Comparison of ENCODE assay signal across 9 cellular contexts in the genomic region with DNA sequence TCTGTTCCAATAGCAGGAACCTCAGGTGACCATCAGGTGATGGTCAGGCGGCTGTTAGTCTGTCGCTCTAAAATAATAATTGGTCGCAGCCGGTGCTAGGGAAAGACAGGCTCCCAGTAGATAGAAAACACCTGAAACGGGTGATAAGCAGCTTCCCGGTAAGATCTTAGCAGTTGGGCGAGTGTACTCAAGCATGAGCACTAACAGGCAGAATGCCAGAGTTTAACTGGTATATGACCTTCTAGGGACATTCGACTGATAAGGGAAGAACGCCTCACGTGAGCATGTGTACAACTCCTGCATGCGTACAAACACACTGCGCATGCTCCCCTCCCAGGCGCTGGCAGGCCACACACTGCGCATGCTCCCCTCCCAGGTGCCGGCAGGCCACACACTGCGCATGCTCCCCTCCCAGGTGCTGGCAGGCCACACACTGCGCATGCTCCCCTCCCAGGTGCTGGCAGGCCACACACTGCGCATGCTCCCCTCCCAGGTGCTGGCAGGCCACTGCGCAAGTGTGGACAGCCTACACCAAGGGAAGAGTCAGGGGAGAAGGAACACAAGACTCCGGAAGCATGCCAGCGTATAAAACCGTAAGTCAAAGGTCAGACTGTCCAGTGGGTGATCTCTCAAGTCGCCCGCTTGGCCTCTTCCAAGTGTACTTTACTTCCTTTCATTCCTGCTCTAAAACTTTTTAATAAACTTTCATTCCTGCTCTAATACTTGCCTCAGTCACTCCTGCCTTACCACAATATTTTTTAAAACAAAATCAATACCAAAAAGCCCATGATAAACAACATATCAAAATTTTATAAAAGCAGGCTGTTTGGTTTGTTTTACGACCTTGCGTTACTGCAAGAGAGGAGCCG. TPM values are rescaled to one million over a fixed set of nuclear protein-coding genes. Genes with fewer than 3 reads are reported as not detected.
DNase-seq lines count a peak whose midpoint lies in the region; ATAC-seq and TF ChIP-seq lines count a peak whose summit lies in the region.
"Had no signal": no experiment of that assay in that cellular context is flagged by ENCODE, and none has a peak within 500 bp of the region (broad histone marks: within the 10 kb centered on the region; RNA-seq: fewer than 3 reads in every experiment).

No MANE protein-coding gene starts in this region.

- WGBS in ectodermal cell, 2 experiments: 41 to 42% methylated on average over 27 of the region's 27 CpGs

- no peaks in the 10 kb centered on the region for H3K36me3 ChIP-seq in ectodermal cell (ENCODE audit: control insufficient read depth, insufficient read depth, low read length)
- no peaks in the 10 kb centered on the region for H3K36me3 ChIP-seq in mucosa of descending colon (ENCODE audit: low read depth)
- H3K36me3 ChIP-seq in HAP-1 (replicated peaks): no peaks in the 10 kb centered on the region

- in situ Hi-C loops in HAP-1 (cut with MboI; ENCODE audit: low sequenced_read_pairs): no loop called here

- H3K9me3 ChIP-seq in ectodermal cell (ENCODE audit: control insufficient read depth, low read length) (no peaks in the 10 kb centered on the region), mucosa of descending colon (no peaks in the 10 kb centered on the region), HAP-1 (no peaks in the 10 kb centered on the region)

- no peak for TF ChIP-seq CTCF in mucosa of descending colon (IDR thresholded peaks at IDR 0.05)

- ATAC-seq in mucosa of descending colon: peak; percentile 91

- H3K4me3 ChIP-seq in ectodermal cell (ENCODE audit: insufficient read depth, low read depth, low read length) (peak overlapping the region; percentile 42), mucosa of descending colon (no peak overlapping the region), HAP-1 (no peak overlapping the region)

- H3K27me3 ChIP-seq in ectodermal cell (ENCODE audit: control insufficient read depth, insufficient read depth, low read length, poor library complexity, severe bottlenecking) (no peaks in the 10 kb centered on the region), HAP-1 (ENCODE audit: low read depth) (no peaks in the 10 kb centered on the region)

- H3K27ac ChIP-seq in ectodermal cell (ENCODE audit: insufficient read depth, low read depth, low read length, poor library complexity, severe bottlenecking): no peak overlapping the region

- H3K4me1 ChIP-seq in ectodermal cell (ENCODE audit: control insufficient read depth, insufficient read depth, low read length) (no peaks in the 10 kb centered on the region), mucosa of descending colon (ENCODE audit: low read depth) (no peaks in the 10 kb centered on the region), HAP-1 (peaks cover 7% of the 10 kb centered on the region)

- intact Hi-C loops in mucosa of descending colon (cut with DNase I, micrococcal nuclease): no loop called here

- peak; percentile 6 for DNase-seq in stimulated activated CD8-positive, alpha-beta memory T cell treated with anti-CD3 and anti-CD28 coated beads, Interleukin-12 subunit alpha, Interleukin-12 subunit beta, amount 100 ng/mL, for 4 hours (ENCODE audit: low read depth)
- DNase-seq in stimulated activated CD8-positive, alpha-beta memory T cell treated with anti-CD3 and anti-CD28 coated beads, Interleukin-4, amount 100 ng/mL, for 48 hours: no peak
- DNase-seq in T-helper 1 cell (peak in 4 of 5 donors; percentile 11 to 41 (median 30)), mucosa of descending colon (peak; percentile 87 to 94 (median 93)), ureter (ENCODE audit: low spot score) (peak; percentile 87), HAP-1 (ENCODE audit: low spot score in 2 of 2) (no peak), NCI-H128 (lab: John Stamatoyannopoulos, UW; ENCODE audit: unreplicated experiment) (no peak)

RNA-seq across cellular contexts. Expression of a gene that starts 24.5 kb away (rescaled TPM):
- polyA plus RNA-seq in ectodermal cell (2013, experiment 1 of 4): not detected
- polyA plus RNA-seq in ectodermal cell (2013, experiment 2 of 4): not detected
- not detected for polyA plus RNA-seq in ectodermal cell (2013, experiment 3 of 4)
- not detected for polyA plus RNA-seq in ectodermal cell (2013, experiment 4 of 4)
- not detected for total RNA-seq in mucosa of descending colon
- total RNA-seq in ureter: 0.47 TPM
- total RNA-seq: T-helper 1 cell treated with Interleukin-12 subunit alpha and Interleukin-12 subunit beta and Interleukin-4 antibody, amounts not matched to agents 30 ng/mL and 1 ng/mL, for 36 hours had no signal

RNA-seq across cellular contexts. Expression of a gene that starts 36.1 kb away (rescaled TPM):
- not detected for polyA plus RNA-seq in ectodermal cell (2013, experiment 1 of 4)
- polyA plus RNA-seq in ectodermal cell (2013, experiment 2 of 4): 0.09 TPM
- polyA plus RNA-seq in ectodermal cell (2013, experiment 3 of 4): 0.53 TPM
- polyA plus RNA-seq in ectodermal cell (2013, experiment 4 of 4): 0.08 TPM
- total RNA-seq in mucosa of descending colon (100 to 1,000 TPM; 136 to 326 (median 320) TPM), ureter (26.2 TPM)
- total RNA-seq: T-helper 1 cell treated with Interleukin-12 subunit alpha and Interleukin-12 subunit beta and Interleukin-4 antibody, amounts not matched to agents 30 ng/mL and 1 ng/mL, for 36 hours had no signal

Comparison
In these comparisons a context has a peak if more than half of its experiments do, and no peak if none do; other contexts are left out.
1. DNase-seq: peak in stimulated activated CD8-positive, alpha-beta memory T cell treated with anti-CD3 and anti-CD28 coated beads, Interleukin-12 subunit alpha, Interleukin-12 subunit beta, amount 100 ng/mL, for 4 hours (single experiment), T-helper 1 cell (4 of 5), mucosa of descending colon (3 of 3) and ureter (single experiment); none in stimulated activated CD8-positive, alpha-beta memory T cell treated with anti-CD3 and anti-CD28 coated beads, Interleukin-4, amount 100 ng/mL, for 48 hours (single experiment), HAP-1 (0 of 2) and NCI-H128 (single experiment).